In genomic region chr7:47404005-47404404, GRCh38 we compare ENCODE assay signal across 22 cellular contexts.
DNase-seq lines count a peak whose midpoint lies in the region; ATAC-seq and TF ChIP-seq lines count a peak whose summit lies in the region.
"Had no signal": no experiment of that assay in that cellular context is flagged by ENCODE, and none has a peak within 500 bp of the region (broad histone marks: within the 10 kb centered on the region; RNA-seq: fewer than 3 reads in every experiment).

No MANE protein-coding gene starts in this region.

- H3K9me3 Mint-ChIP-seq in MCF 10A (ENCODE audit: unreplicated experiment) = no peaks in the 10 kb centered on the region
- H3K9me3 Mint-ChIP-seq: activated naive CD4-positive, alpha-beta T cell treated with anti-CD3 and anti-CD28 coated beads, Interleukin-2, amount 10 ng/mL, durations not matched to agents 7 days and 5 days had no signal

- no peak overlapping the region for H3K27ac Mint-ChIP-seq in MCF 10A (ENCODE audit: low read depth, unreplicated experiment)
- H3K27ac Mint-ChIP-seq: activated naive CD4-positive, alpha-beta T cell treated with anti-CD3 and anti-CD28 coated beads, Interleukin-2, amount 10 ng/mL, durations not matched to agents 7 days and 5 days had no signal

- CTCF ChIA-PET in HEK293 (lab: Yijun Ruan, JAX) = no interaction called here
- CTCF ChIA-PET in MCF 10A (lab: Yijun Ruan, JAX) = interaction anchor here (0.9 kb wide), 1 partner anchor 137 kb away, joined by 3 read pairs; no protein-coding TSS in a partner anchor

- DNase-seq in activated CD4-positive, alpha-beta T cell treated with anti-CD3 and anti-CD28 coated beads for 48 hours = peak; percentile 40
- DNase-seq in activated CD4-positive, alpha-beta T cell treated with anti-CD3 and anti-CD28 coated beads, Interleukin-2, amount 50 U/mL, for 48 hours = no peak
- DNase-seq in MCF 10A (ENCODE audit: unreplicated experiment) (peak; percentile 68), T-helper 9 cell (no peak), NCI-H774 (lab: John Stamatoyannopoulos, UW) (no peak)
- DNase-seq: activated CD8-positive, alpha-beta memory T cell treated with anti-CD3 and anti-CD28 coated beads for 24 hours; activated naive CD4-positive, alpha-beta T cell treated with anti-CD3 and anti-CD28 coated beads, Interleukin-2, amount 10 ng/mL, durations not matched to agents 7 days and 5 days; BE2C; erythroblast; glutamatergic neuron; H7; MG63; NCI-H2081 treated with DMSO at 0.1 percent for 48 hours; NCI-H510A; Right ventricle myocardium superior; T-helper 1 cell had no signal

- H3K36me3 ChIP-seq in HEK293 (ENCODE audit: control insufficient read depth in 2 of 2, insufficient read depth in 1 of 2, low read length in 2 of 2) (no peaks in the 10 kb centered on the region), parathyroid adenoma (ENCODE audit: control insufficient read depth, insufficient read depth, low read length) (no peaks in the 10 kb centered on the region)
- H3K36me3 ChIP-seq: BE2C, MG63 had no signal

- H3K27me3 ChIP-seq in parathyroid adenoma (ENCODE audit: control insufficient read depth, insufficient read depth, low read length) = no peaks in the 10 kb centered on the region
- H3K27me3 ChIP-seq: BE2C, MG63, right lobe of liver had no signal

- no peak overlapping the region for H2AFZ ChIP-seq in parathyroid adenoma

- H3K4me1 Mint-ChIP-seq in MCF 10A (ENCODE audit: insufficient read depth, unreplicated experiment) = peaks cover 41% of the 10 kb centered on the region
- H3K4me1 Mint-ChIP-seq: activated naive CD4-positive, alpha-beta T cell treated with anti-CD3 and anti-CD28 coated beads, Interleukin-2, amount 10 ng/mL, durations not matched to agents 7 days and 5 days had no signal

- H3K4me1 ChIP-seq in HEK293 (ENCODE audit: control insufficient read depth, insufficient read depth, low read length) (no peaks in the 10 kb centered on the region), parathyroid adenoma (peaks cover 73% of the 10 kb centered on the region)
- H3K4me1 ChIP-seq: BE2C had no signal

- no peaks in the 10 kb centered on the region for H3K79me2 ChIP-seq in parathyroid adenoma

- peaks cover 55% of the 10 kb centered on the region for H3K36me3 Mint-ChIP-seq in MCF 10A (ENCODE audit: insufficient read depth, unreplicated experiment)
- H3K36me3 Mint-ChIP-seq: activated naive CD4-positive, alpha-beta T cell treated with anti-CD3 and anti-CD28 coated beads, Interleukin-2, amount 10 ng/mL, durations not matched to agents 7 days and 5 days had no signal

- no TSS peak for BruUV-seq in MCF 10A (replicated peaks; lab: Mats Ljungman, UMichigan)

- POLR2A ChIA-PET in HEK293 (lab: Yijun Ruan, JAX) = no interaction called here
- POLR2A ChIA-PET in MCF 10A (lab: Yijun Ruan, JAX) = no interaction called here

- H3K4me3 Mint-ChIP-seq in MCF 10A (ENCODE audit: unreplicated experiment) = no peak overlapping the region
- H3K4me3 Mint-ChIP-seq: activated naive CD4-positive, alpha-beta T cell treated with anti-CD3 and anti-CD28 coated beads, Interleukin-2, amount 10 ng/mL, durations not matched to agents 7 days and 5 days had no signal

- H3K9ac ChIP-seq in parathyroid adenoma = no peak overlapping the region

- intact Hi-C loops in MCF 10A (cut with micrococcal nuclease) = no loop called here

- H3K27ac ChIP-seq in HEK293 (ENCODE audit: extremely low read depth, low read depth, low read length) (no peak overlapping the region), parathyroid adenoma (peak overlapping the region; percentile 97)
- H3K27ac ChIP-seq: dorsolateral prefrontal cortex had no signal

- no peaks in the 10 kb centered on the region for H3K9me3 ChIP-seq in HEK293 (ENCODE audit: control insufficient read depth, insufficient read depth, low read depth, low read length)
- no peaks in the 10 kb centered on the region for H3K9me3 ChIP-seq in parathyroid adenoma (ENCODE audit: control insufficient read depth, low read length)
- H3K9me3 ChIP-seq: BE2C, MG63, right lobe of liver had no signal

- no peaks in the 10 kb centered on the region for H3K27me3 Mint-ChIP-seq in MCF 10A (ENCODE audit: insufficient read depth, unreplicated experiment)
- H3K27me3 Mint-ChIP-seq: activated naive CD4-positive, alpha-beta T cell treated with anti-CD3 and anti-CD28 coated beads, Interleukin-2, amount 10 ng/mL, durations not matched to agents 7 days and 5 days had no signal

- TF ChIP-seq CTCF in HEK293 (tag by site-specific recombination; IDR thresholded peaks at IDR 0.05) = no peak
- no peak for TF ChIP-seq CTCF in MCF 10A (IDR thresholded peaks at IDR 0.05; ENCODE audit: unreplicated experiment)
- TF ChIP-seq CTCF in parathyroid adenoma (IDR thresholded peaks at IDR 0.05) = no peak

- no peak for ATAC-seq in HG03039 (IDR thresholded peaks at IDR 0.05; ENCODE audit: unreplicated experiment)
- ATAC-seq: left lobe of liver, right lobe of liver had no signal

- no peak overlapping the region for H3K4me2 ChIP-seq in parathyroid adenoma (ENCODE audit: low read length)

- no peak overlapping the region for H3K4me3 ChIP-seq in HEK293 (ENCODE audit: low read depth, low read length)
- H3K4me3 ChIP-seq in parathyroid adenoma (ENCODE audit: low read depth, low read length) = no peak overlapping the region
- H3K4me3 ChIP-seq: dorsolateral prefrontal cortex, MG63, right lobe of liver had no signal

TF ChIP-seq in HEK293, 187 proteins besides CTCF, POLR2A, EP300 and RAD21:
- 0 out of 2 replicates have a peak, but pooled peaks have one; percentile 14 for TF ChIP-seq ZFHX2 (tag by site-specific recombination; conservative IDR thresholded peaks at IDR 0.05)
- no peak for TF ChIP-seq REST (tag by site-specific recombination; IDR thresholded peaks at IDR 0.05)

Comparison
In these comparisons a context has a peak if more than half of its experiments do, and no peak if none do; other contexts are left out.
1. DNase-seq: peak in activated CD4-positive, alpha-beta T cell treated with anti-CD3 and anti-CD28 coated beads for 48 hours (single experiment) and MCF 10A (single experiment); none in activated CD4-positive, alpha-beta T cell treated with anti-CD3 and anti-CD28 coated beads, Interleukin-2, amount 50 U/mL, for 48 hours (0 of 2), T-helper 9 cell (single experiment) and NCI-H774 (single experiment).